1 cellular context compared by ENCODE assay signal in genomic region chr16:79175286-79176057, GRCh38.
TF ChIP-seq lines count a peak whose summit lies in the region.

No MANE protein-coding gene starts in this region.

TF ChIP-seq in K562, 482 proteins besides CTCF, POLR2A, EP300 and RAD21 (continued from another document):
- peak; percentile 88 for TF ChIP-seq TFE3 (CRISPR knock-in tag; IDR thresholded peaks at IDR 0.05)
- TF ChIP-seq CBX1 (IDR thresholded peaks at IDR 0.05; ENCODE audit: low read depth): no peak
- TF ChIP-seq, protein P1, sequence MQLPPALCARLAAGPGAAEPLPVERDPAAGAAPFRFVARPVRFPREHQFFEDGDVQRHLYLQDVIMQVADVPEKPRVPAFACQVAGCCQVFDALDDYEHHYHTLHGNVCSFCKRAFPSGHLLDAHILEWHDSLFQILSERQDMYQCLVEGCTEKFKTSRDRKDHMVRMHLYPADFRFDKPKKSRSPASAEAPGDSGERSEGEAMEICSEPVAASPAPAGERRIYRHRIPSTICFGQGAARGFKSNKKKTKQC (CRISPR knock-in tag; IDR thresholded peaks at IDR 0.05): no peak
- TF ChIP-seq E2F5 (CRISPR knock-in tag; IDR thresholded peaks at IDR 0.05): no peak
- TF ChIP-seq RAD51 (IDR thresholded peaks at IDR 0.05; ENCODE audit: borderline replicate concordance, low read depth): peak; percentile 32; the same call in 1 of the 2 replicates
